ENCODE assay signal across 7 cellular contexts in the genomic region with DNA sequence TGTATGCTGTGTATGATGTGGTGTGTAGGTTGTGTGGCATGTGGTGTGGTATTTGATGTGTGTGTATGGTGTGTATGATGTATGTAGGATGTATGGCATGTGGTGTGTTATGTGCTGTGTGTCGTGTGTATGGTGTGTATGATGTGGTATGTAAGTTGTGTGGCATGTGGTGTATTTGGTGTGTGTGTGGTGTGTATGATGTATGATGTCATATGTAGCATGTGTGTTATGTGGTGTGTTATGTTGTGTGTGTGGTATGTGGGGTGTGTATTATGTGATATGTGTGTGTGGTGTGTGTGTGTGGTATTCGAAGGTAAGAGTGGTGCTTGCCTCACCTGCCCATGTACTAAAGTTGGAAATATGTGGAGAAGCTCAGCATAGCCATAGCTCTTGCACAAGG.
DNase-seq lines count a peak whose midpoint lies in the region; ATAC-seq, FAIRE-seq and TF ChIP-seq lines count a peak whose summit lies in the region.
"Not testable (repeated sequence)": the region's sequence is repeated elsewhere in the genome, so short reads cannot be mapped to it uniquely, and the experiment has no call there.

No MANE protein-coding gene starts in this region.

- not testable (repeated sequence) for H2AK5ac ChIP-seq in H9 (ENCODE audit: insufficient read length, low read length); IMR-90 (ENCODE audit: low read depth, low read length); H1 (ENCODE audit: low read depth, low read length)

- H3K36me3 Mint-ChIP-seq in H9 (ENCODE audit: insufficient read depth in 1 of 3, low read depth in 3 of 3); naive thymus-derived CD4-positive, alpha-beta T cell: not testable (repeated sequence)

- not testable (repeated sequence) for H3K36me3 ChIP-seq in HEK293 (ENCODE audit: control insufficient read depth in 2 of 2, insufficient read depth in 1 of 2, low read length in 2 of 2); IMR-90 (ENCODE audit: control insufficient read depth, insufficient read depth, low read length); H1 (ENCODE audit: control insufficient read depth in 2 of 4, insufficient read depth in 4 of 4, low read length in 3 of 4); HepG2 (replicated peaks in 1 of 2; ENCODE audit: control insufficient read depth in 1 of 2, insufficient read depth in 2 of 2, low read length in 2 of 2); naive thymus-derived CD4-positive, alpha-beta T cell (ENCODE audit: control insufficient read depth in 2 of 3, insufficient read depth in 3 of 3, low read length in 3 of 3)

- not testable (repeated sequence) for H2BK20ac ChIP-seq in H9 (ENCODE audit: low read depth, low read length, poor library complexity, severe bottlenecking); IMR-90 (ENCODE audit: low read depth, low read length); H1 (ENCODE audit: low read length)

- not testable (repeated sequence) for TF ChIP-seq POLR2A in IMR-90 (IDR thresholded peaks at IDR 0.05; ENCODE audit: low read depth, low read length); H1 (IDR thresholded peaks at IDR 0.05; ENCODE audit: control extremely low read depth in 1 of 2, low read depth in 2 of 2, low read length in 2 of 2); HepG2 (IDR thresholded peaks at IDR 0.05; ENCODE audit: insufficient read depth in 1 of 2, low read depth in 2 of 2, low read length in 2 of 2)

- H3K4me2 ChIP-seq in H9 (ENCODE audit: insufficient read depth, insufficient read length, low read length); IMR-90 (ENCODE audit: low read depth, low read length); H1 (ENCODE audit: insufficient read depth in 1 of 2, low read depth in 2 of 2, low read length in 2 of 2); HepG2 (ENCODE audit: low read depth, low read length): not testable (repeated sequence)

- not testable (repeated sequence) for H4K91ac ChIP-seq in H9 (ENCODE audit: insufficient read length, low read depth, low read length); IMR-90 (ENCODE audit: insufficient read depth, low read depth, low read length); H1 (replicated peaks; ENCODE audit: insufficient read length, low read length)

- not testable (repeated sequence) for TF ChIP-seq EP300 in H1 (IDR thresholded peaks at IDR 0.05; ENCODE audit: borderline replicate concordance in 1 of 2, low read depth in 2 of 2, low read length in 2 of 2); HepG2 (IDR thresholded peaks at IDR 0.05; ENCODE audit: low read depth in 2 of 2, low read length in 2 of 2); HepG2 (CRISPR knock-in tag; IDR thresholded peaks at IDR 0.05; ENCODE audit: borderline replicate concordance)

- H2AK9ac ChIP-seq in IMR-90 (replicated peaks; ENCODE audit: low read depth, low read length, poor library complexity) = not testable (repeated sequence)

- H3K14ac ChIP-seq in H9 (ENCODE audit: insufficient read depth, low read length); IMR-90 (replicated peaks; ENCODE audit: low read depth, low read length); H1 (ENCODE audit: insufficient read length): not testable (repeated sequence)

- H3K27me3 ChIP-seq in H9 (ENCODE audit: insufficient read depth, low read length); IMR-90 (ENCODE audit: control insufficient read depth, insufficient read depth, low read length); H1 (replicated peaks in 1 of 4; ENCODE audit: control insufficient read depth in 3 of 4, extremely low read depth in 1 of 4, insufficient read depth in 3 of 4, low read length in 3 of 4); HepG2 (ENCODE audit: control insufficient read depth in 1 of 2, insufficient read depth in 2 of 2, low read length in 2 of 2); naive thymus-derived CD4-positive, alpha-beta T cell (ENCODE audit: control insufficient read depth in 2 of 2, insufficient read depth in 2 of 2, low read length in 2 of 2): not testable (repeated sequence)

- not testable (repeated sequence) for H3K9me1 ChIP-seq in IMR-90 (ENCODE audit: insufficient read depth, low read length)

- no CpG with 5 or more reads among the region's 2 CpGs for WGBS in H9 (ENCODE audit: extremely low coverage, insufficient read length, low lambda C conversion rate)
- 38% methylated on average over 1 of the region's 2 CpGs; no CpG with 5 or more reads in 1 of the 2 experiments for WGBS in IMR-90 (ENCODE audit: extremely low coverage in 2 of 2, insufficient read length in 1 of 2), 2 experiments
- 62% methylated on average over 2 of the region's 2 CpGs; no CpG with 5 or more reads in 1 of the 2 experiments for WGBS in H1 (ENCODE audit: extremely low coverage in 1 of 2, insufficient coverage in 1 of 2, insufficient read length in 1 of 2, insufficient replicate concordance in 2 of 2, low coverage in 1 of 2, low lambda C conversion rate in 2 of 2, missing lambda C conversion rate in 1 of 2), 2 experiments
- WGBS in HepG2 (ENCODE audit: low lambda C conversion rate) = 63% methylated on average over 2 of the region's 2 CpGs

- H3K23ac ChIP-seq in H9 (ENCODE audit: insufficient read length, low read depth, low read length); IMR-90 (ENCODE audit: low read depth, low read length); H1 (ENCODE audit: insufficient read length): not testable (repeated sequence)

- peak overlapping the region; percentile 5 for H4K8ac ChIP-seq in H9 (replicated peaks; ENCODE audit: insufficient read length, low read depth, low read length)
- not testable (repeated sequence) for H4K8ac ChIP-seq in IMR-90 (ENCODE audit: low read depth in 2 of 2, low read length in 2 of 2); H1 (ENCODE audit: extremely low read depth, insufficient read depth, low read length)

- H2AFZ ChIP-seq in H9 (ENCODE audit: low read length); IMR-90 (replicated peaks; ENCODE audit: low read length, poor library complexity); H1 (ENCODE audit: low read length); HepG2 (ENCODE audit: low read length): not testable (repeated sequence)

- H3T11ph ChIP-seq in H9 (ENCODE audit: low read length) = not testable (repeated sequence)

- H2BK12ac ChIP-seq in H9 (ENCODE audit: insufficient read length, low read depth, low read length); H1 (ENCODE audit: low read depth, low read length): not testable (repeated sequence)

- not testable (repeated sequence) for H3K27ac Mint-ChIP-seq in H9; naive thymus-derived CD4-positive, alpha-beta T cell

- H3K4me3 Mint-ChIP-seq in H9; naive thymus-derived CD4-positive, alpha-beta T cell: not testable (repeated sequence)

- TF ChIP-seq RAD21 in IMR-90 (IDR thresholded peaks at IDR 0.05; ENCODE audit: low read length); H1 (IDR thresholded peaks at IDR 0.05 in 1 of 2, conservative IDR thresholded peaks at IDR 0.05 in 1 of 2; ENCODE audit: low read depth in 2 of 2, low read length in 2 of 2); HepG2 (CRISPR knock-in tag; IDR thresholded peaks at IDR 0.05): not testable (repeated sequence)

- peaks cover 19% of the 10 kb centered on the region for H3K27me3 Mint-ChIP-seq in H9 (ENCODE audit: low read depth)
- H3K27me3 Mint-ChIP-seq in naive thymus-derived CD4-positive, alpha-beta T cell = not testable (repeated sequence)

- H4K5ac ChIP-seq in H9 (ENCODE audit: insufficient read length, low read depth, low read length); IMR-90 (ENCODE audit: low read depth, low read length); H1 (ENCODE audit: insufficient read length, low read depth, low read length): not testable (repeated sequence)

- not testable (repeated sequence) for H3K79me2 ChIP-seq in H9 (ENCODE audit: insufficient read depth, low read length); H1 (ENCODE audit: control insufficient read depth in 1 of 2, insufficient read depth in 2 of 2, low read length in 2 of 2); HepG2 (ENCODE audit: insufficient read depth, low read length)

- not testable (repeated sequence) for H3K56ac ChIP-seq in H9 (ENCODE audit: insufficient read length, low read depth, low read length); IMR-90 (ENCODE audit: extremely low read depth, insufficient read depth, low read length)
- H3K56ac ChIP-seq in H1 (replicated peaks; ENCODE audit: insufficient read length, low read depth, low read length) = peak overlapping the region; percentile 99

- H3K23me2 ChIP-seq in H9 (ENCODE audit: insufficient read length, low read depth, low read length, poor library complexity, severe bottlenecking) = not testable (repeated sequence)
- H3K23me2 ChIP-seq in H1 (ENCODE audit: low read depth, low read length) = peaks cover 12% of the 10 kb centered on the region

- H3K9me3 ChIP-seq in H9 (ENCODE audit: control insufficient read depth, low read depth, low read length); HEK293 (ENCODE audit: control insufficient read depth, insufficient read depth, low read depth, low read length); IMR-90 (ENCODE audit: control insufficient read depth, insufficient read depth, low read length); H1 (ENCODE audit: insufficient read depth in 2 of 2, low read depth in 1 of 2, low read length in 1 of 2); HepG2 (ENCODE audit: low read length); naive thymus-derived CD4-positive, alpha-beta T cell (ENCODE audit: control insufficient read depth in 2 of 3, low read length in 3 of 3): not testable (repeated sequence)

- H3K4me1 Mint-ChIP-seq in H9; naive thymus-derived CD4-positive, alpha-beta T cell: not testable (repeated sequence)

- CTCF ChIA-PET in HEK293 (lab: Yijun Ruan, JAX); IMR-90 (lab: Yijun Ruan, JAX); H1 (lab: Charles Lee; ENCODE audit: partially characterized antibody); HepG2 (lab: Yijun Ruan, JAX; ENCODE audit: low intra/inter-chr PET ratio, low total read pairs); naive thymus-derived CD4-positive, alpha-beta T cell (lab: Charles Lee): not testable (repeated sequence)

- not testable (repeated sequence) for H3K4me1 ChIP-seq in H9 (ENCODE audit: insufficient read depth, low read length); HEK293 (ENCODE audit: control insufficient read depth, insufficient read depth, low read length); IMR-90 (ENCODE audit: control insufficient read depth, insufficient read depth, low read length); H1 (replicated peaks in 1 of 4; ENCODE audit: control insufficient read depth in 3 of 4, insufficient read depth in 4 of 4, low read length in 3 of 4); HepG2 (ENCODE audit: insufficient read depth, low read length); naive thymus-derived CD4-positive, alpha-beta T cell (ENCODE audit: control insufficient read depth in 2 of 2, insufficient read depth in 2 of 2, low read length in 2 of 2)

- BruUV-seq in IMR-90 (replicated peaks; lab: Mats Ljungman, UMichigan); HepG2 (replicated peaks; lab: Mats Ljungman, UMichigan): not testable (repeated sequence)

- H3K9ac ChIP-seq in H9 (ENCODE audit: extremely low read depth, insufficient read length, low read length); IMR-90 (ENCODE audit: low read depth, low read length); H1 (replicated peaks in 1 of 4; ENCODE audit: extremely low read depth in 1 of 4, low read depth in 3 of 4, low read length in 3 of 4); HepG2 (ENCODE audit: insufficient read depth, low read depth, low read length): not testable (repeated sequence)

- H3K4ac ChIP-seq in H9 (ENCODE audit: low read depth, low read length); IMR-90 (ENCODE audit: low read depth, low read length); H1 (replicated peaks; ENCODE audit: insufficient read length, low read depth, low read length): not testable (repeated sequence)

- in situ Hi-C loops in IMR-90 (cut with MboI; ENCODE audit: low sequenced_read_pairs); HepG2 (cut with HindIII; ENCODE audit: extremely low pct_ligation_motif_present, low pct_unique_long_range_greater_than_20kb): not testable (repeated sequence)

- not testable (repeated sequence) for H2BK15ac ChIP-seq in H9 (ENCODE audit: low read depth, low read length); IMR-90 (ENCODE audit: low read depth, low read length); H1 (ENCODE audit: low read length)

- not testable (repeated sequence) for H3K18ac ChIP-seq in H9 (ENCODE audit: insufficient read length, low read depth, low read length); IMR-90 (ENCODE audit: low read depth, low read length); H1 (ENCODE audit: extremely low read depth, low read length)

- ATAC-seq in IMR-90 (ENCODE audit: low read depth); HepG2: not testable (repeated sequence)
- peak; percentile 16 for ATAC-seq in naive thymus-derived CD4-positive, alpha-beta T cell

- peak; percentile 21 for FAIRE-seq in D721Med (lab: Jason Lieb, UNC)
- FAIRE-seq in H1 (lab: Jason Lieb, UNC); HepG2 (lab: Jason Lieb, UNC): not testable (repeated sequence)

- not testable (repeated sequence) for H2BK5ac ChIP-seq in H9 (ENCODE audit: insufficient read length, low read length); H1 (ENCODE audit: low read depth, low read length)
- H2BK5ac ChIP-seq in IMR-90 (ENCODE audit: low read depth, low read length, poor library complexity, severe bottlenecking) = peak overlapping the region; percentile 96

- POLR2A ChIA-PET in HEK293 (lab: Yijun Ruan, JAX); IMR-90 (lab: Charles Lee; ENCODE audit: unreplicated experiment); H1 (lab: Charles Lee; ENCODE audit: partially characterized antibody); HepG2 (lab: Yijun Ruan, JAX); naive thymus-derived CD4-positive, alpha-beta T cell (lab: Charles Lee): not testable (repeated sequence)

- not testable (repeated sequence) for H3K79me1 ChIP-seq in H9 (ENCODE audit: insufficient read depth, low read depth, low read length, poor library complexity, severe bottlenecking); IMR-90 (ENCODE audit: low read depth in 1 of 2, low read length in 2 of 2); H1 (ENCODE audit: low read depth, low read length)

- H4K20me1 ChIP-seq in H9 (ENCODE audit: control insufficient read depth, insufficient read depth, insufficient read length); IMR-90 (ENCODE audit: insufficient read depth, low read length); H1 (replicated peaks in 1 of 2; ENCODE audit: control insufficient read depth in 1 of 2, insufficient read depth in 2 of 2, low read length in 2 of 2); HepG2 (ENCODE audit: insufficient read depth, low read length): not testable (repeated sequence)

- H3K27ac ChIP-seq in H9 (ENCODE audit: insufficient read length, low read depth, low read length); HEK293 (ENCODE audit: extremely low read depth, low read depth, low read length); IMR-90 (ENCODE audit: insufficient read depth, low read length); H1 (ENCODE audit: low read depth, low read length); HepG2 (ENCODE audit: extremely low read length, insufficient read depth, low read length); naive thymus-derived CD4-positive, alpha-beta T cell (ENCODE audit: low read depth, low read length): not testable (repeated sequence)

- dilution Hi-C loops in IMR-90 (cut with HindIII; ENCODE audit: low sequenced_read_pairs, unreplicated experiment) = not testable (repeated sequence)

- TF ChIP-seq CTCF in D721Med (IDR thresholded peaks at IDR 0.05; ENCODE audit: insufficient read depth, missing control alignments); H9 (conservative IDR thresholded peaks at IDR 0.05); HEK293 (tag by site-specific recombination; IDR thresholded peaks at IDR 0.05); IMR-90 (conservative IDR thresholded peaks at IDR 0.05; ENCODE audit: low read depth, low read length); H1 (IDR thresholded peaks at IDR 0.05; ENCODE audit: control extremely low read depth in 1 of 3, insufficient read depth in 1 of 3, low read depth in 1 of 3, low read length in 3 of 3); HepG2 (CRISPR knock-in tag; IDR thresholded peaks at IDR 0.05): not testable (repeated sequence)

- intact Hi-C loops in IMR-90 (cut with micrococcal nuclease) = loop anchor here (5.0 kb wide), 1 partner anchor 122 kb away; no protein-coding TSS in a partner anchor
- intact Hi-C loops in HepG2 (cut with micrococcal nuclease; ENCODE audit: unreplicated experiment); naive thymus-derived CD4-positive, alpha-beta T cell (cut with micrococcal nuclease): not testable (repeated sequence)

- H3K9me3 Mint-ChIP-seq in H9; naive thymus-derived CD4-positive, alpha-beta T cell: not testable (repeated sequence)

- H3K4me3 ChIP-seq in HEK293 (ENCODE audit: low read depth, low read length); IMR-90 (ENCODE audit: insufficient read depth, low read depth, low read length); H1 (ENCODE audit: extremely low read depth in 1 of 4, insufficient read depth in 2 of 4, low read depth in 3 of 4, low read length in 4 of 4); HepG2 (replicated peaks in 1 of 3; ENCODE audit: insufficient read depth in 1 of 3, low read depth in 2 of 3, low read length in 3 of 3); naive thymus-derived CD4-positive, alpha-beta T cell (ENCODE audit: low read length): not testable (repeated sequence)

- not testable (repeated sequence) for DNase-seq in D721Med (ENCODE audit: insufficient read length, low spot score); H9; IMR-90; H1 (ENCODE audit: low read depth in 1 of 2, low spot score in 2 of 2); HepG2 (ENCODE audit: low spot score); naive thymus-derived CD4-positive, alpha-beta T cell

- H2BK120ac ChIP-seq in H9 (ENCODE audit: low read depth, low read length, poor library complexity, severe bottlenecking); IMR-90 (ENCODE audit: low read depth, low read length); H1 (replicated peaks; ENCODE audit: low read depth, low read length): not testable (repeated sequence)
